Comparison of ENCODE assay signal across 8 cellular contexts in the genomic region with DNA sequence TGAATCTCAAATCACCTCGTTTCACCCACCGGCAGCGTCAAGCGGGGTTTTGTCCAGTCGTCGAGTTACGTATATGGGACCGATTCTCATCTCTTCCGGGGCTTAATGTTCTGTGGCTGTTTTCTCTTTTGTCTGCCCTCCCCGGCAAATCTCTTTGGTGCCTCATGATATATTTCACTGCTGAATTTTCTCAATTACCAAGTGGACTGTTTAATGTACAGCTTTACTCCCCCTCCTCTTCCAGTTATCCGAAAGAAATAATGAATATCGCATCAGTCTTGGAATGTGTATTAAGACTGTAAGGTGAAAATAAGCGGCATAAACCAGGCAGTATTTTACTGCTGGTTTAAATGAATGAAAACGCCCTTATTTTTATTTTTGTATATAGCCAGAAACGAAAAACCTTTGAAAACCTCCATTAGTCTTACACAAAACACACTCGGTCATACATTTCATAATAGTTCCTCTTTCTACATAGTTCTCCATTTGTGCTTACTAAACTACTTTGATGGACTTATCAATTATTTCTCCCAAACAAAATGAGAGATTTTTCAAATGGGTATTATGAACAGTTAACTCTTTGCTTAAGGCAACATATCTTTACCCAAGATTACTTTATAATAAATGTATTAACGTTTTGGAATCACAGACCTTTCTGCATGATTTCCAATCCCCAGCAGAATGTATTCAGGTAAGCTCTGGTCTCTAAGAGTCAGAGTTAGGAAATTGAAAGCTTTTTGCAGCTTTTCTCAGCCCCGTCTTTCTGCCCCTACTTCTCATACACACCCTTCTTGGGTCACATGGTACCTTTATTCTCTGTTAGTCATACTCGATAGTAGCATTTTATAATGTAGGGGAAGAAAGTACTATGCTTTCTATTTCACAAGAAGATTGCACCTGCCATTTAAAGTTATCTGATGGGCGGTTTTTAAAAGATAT. TPM values are rescaled to one million over a fixed set of nuclear protein-coding genes. Genes with fewer than 3 reads are reported as not detected.
DNase-seq lines count a peak whose midpoint lies in the region; ATAC-seq and TF ChIP-seq lines count a peak whose summit lies in the region.

No MANE protein-coding gene starts in this region.

- CTCF ChIA-PET in PC-9 (lab: Charles Lee) = no interaction called here

- BruUV-seq in PC-9 (replicated peaks; lab: Mats Ljungman, UMichigan) = no TSS peak

- H3K9me3 Mint-ChIP-seq in chondrocyte (ENCODE audit: low read depth) = no peaks in the 10 kb centered on the region

- H3K4me2 ChIP-seq in PC-9 = peak overlapping the region; percentile 72

- H3K4me3 ChIP-seq in AG09309 (ENCODE audit: control insufficient read depth, low read depth, low read length) = peak overlapping the region; percentile 50
- H3K4me3 ChIP-seq in PC-9 = peak overlapping the region; percentile 65
- peak overlapping the region; percentile 89 for H3K4me3 ChIP-seq in mononuclear cell (ENCODE audit: low read length)

- H3K4me1 Mint-ChIP-seq in chondrocyte (ENCODE audit: low read depth) = peaks cover 30% of the 10 kb centered on the region

- peaks cover 44% of the 10 kb centered on the region for H3K79me2 ChIP-seq in PC-9 (ENCODE audit: low read depth)

- H3K36me3 ChIP-seq in PC-9 (ENCODE audit: low read depth) = no peaks in the 10 kb centered on the region

- H2AFZ ChIP-seq in PC-9 = no peak overlapping the region

- no peaks in the 10 kb centered on the region for H4K20me1 ChIP-seq in PC-9 (ENCODE audit: insufficient read depth)

- H3K9me3 ChIP-seq in PC-9 (ENCODE audit: insufficient read depth, low read depth) (no peaks in the 10 kb centered on the region), mononuclear cell (ENCODE audit: low read depth, low read length) (no peaks in the 10 kb centered on the region)

- H3K4me1 ChIP-seq in PC-9 (replicated peaks; ENCODE audit: insufficient read depth) (no peaks in the 10 kb centered on the region; the same call in 1 of the 2 replicates), mononuclear cell (ENCODE audit: insufficient read depth, low read length) (peaks cover 38% of the 10 kb centered on the region)

- no peak for TF ChIP-seq CTCF in AG09309 (IDR thresholded peaks at IDR 0.05; ENCODE audit: control insufficient read depth, insufficient read depth, low read depth, low read length, missing control alignments)
- TF ChIP-seq CTCF in PC-9 (conservative IDR thresholded peaks at IDR 0.05) = no peak
- no peak for TF ChIP-seq CTCF in chondrocyte (IDR thresholded peaks at IDR 0.05)

- H3K27me3 ChIP-seq in PC-9 (ENCODE audit: insufficient read depth, low read depth) (no peaks in the 10 kb centered on the region), mononuclear cell (ENCODE audit: insufficient read depth, low read length) (no peaks in the 10 kb centered on the region)

- H3K27me3 Mint-ChIP-seq in chondrocyte (ENCODE audit: low read depth) = no peaks in the 10 kb centered on the region

- H3F3A ChIP-seq in PC-9 (ENCODE audit: insufficient read depth, low read depth) = no peaks in the 10 kb centered on the region

- H3K4me3 Mint-ChIP-seq in chondrocyte (ENCODE audit: unreplicated experiment) = peak overlapping the region; percentile 90

- H3K27ac ChIP-seq in PC-9 = peak overlapping the region; percentile 68

- ATAC-seq in GM18873 (IDR thresholded peaks at IDR 0.05; ENCODE audit: low FRiP score, unreplicated experiment) (peak; percentile 22), HG03521 (IDR thresholded peaks at IDR 0.05; ENCODE audit: unreplicated experiment) (no peak)

- peak overlapping the region; percentile 98 for H3K27ac Mint-ChIP-seq in chondrocyte (ENCODE audit: unreplicated experiment)

- H3K36me3 Mint-ChIP-seq in chondrocyte (ENCODE audit: low read depth) = no peaks in the 10 kb centered on the region

- DNase-seq in AG09309 (ENCODE audit: low read depth) = no peak
- peak in 1 of 2 experiments; percentile 63 for DNase-seq in PC-9
- no peak for DNase-seq in chondrocyte (ENCODE audit: low spot score)
- DNase-seq in HK-2 (ENCODE audit: unreplicated experiment) = no peak
- DNase-seq in HPDE6-E6E7 (ENCODE audit: extremely low spot score) = no peak

- intact Hi-C loops in PC-9 (cut with micrococcal nuclease; ENCODE audit: unreplicated experiment) = loop anchor here (1.0 to 2.0 kb wide), 2 partner anchors 26 to 79 kb away; a partner anchor contains a TSS

- POLR2A ChIA-PET in PC-9 (lab: Charles Lee; ENCODE audit: unreplicated experiment) = interaction anchor here (0.6 kb wide), 2 partner anchors 64 to 256 kb away, joined by 4 to 9 read pairs; no protein-coding TSS in a partner anchor

- no peaks in the 10 kb centered on the region for H3K9me2 ChIP-seq in PC-9 (ENCODE audit: insufficient read depth)

RNA-seq across cellular contexts. Expression of a gene that starts 1.0 kb away (rescaled TPM):
- total RNA-seq in PC-9 (2021) (7.8 and 11.2 TPM in 2 replicates), chondrocyte (18.4 to 18.8 TPM (median 18.6 TPM) in 3 replicates), mononuclear cell (45.5 TPM)
